In the genomic region with DNA sequence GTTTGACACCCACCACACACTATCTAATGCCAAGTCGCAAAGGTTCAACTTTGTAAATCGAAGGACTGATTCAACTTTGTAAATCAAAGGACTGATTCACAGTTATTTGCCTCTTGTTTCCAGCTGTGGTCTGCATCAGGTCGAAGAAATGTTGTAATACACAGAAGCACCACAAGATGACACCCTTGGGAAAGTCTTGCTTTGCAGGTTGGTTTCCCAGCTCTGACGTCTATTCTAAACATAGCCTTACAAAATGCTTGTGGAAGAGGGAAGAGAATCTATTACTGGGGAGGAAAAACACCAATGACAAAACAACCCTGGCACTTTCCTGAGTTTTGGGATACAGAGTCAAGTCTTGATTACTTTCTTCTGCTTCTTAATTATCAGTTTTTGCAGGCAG, we compare ENCODE assay signal across 9 cellular contexts. TPM values are rescaled to one million over a fixed set of nuclear protein-coding genes. Genes with fewer than 3 reads are reported as not detected.
DNase-seq lines count a peak whose midpoint lies in the region; ATAC-seq and TF ChIP-seq lines count a peak whose summit lies in the region.
"Had no signal": no experiment of that assay in that cellular context is flagged by ENCODE, and none has a peak within 500 bp of the region (broad histone marks: within the 10 kb centered on the region; RNA-seq: fewer than 3 reads in every experiment).

No MANE protein-coding gene starts in this region.

- H2BK15ac ChIP-seq in IMR-90 (ENCODE audit: low read depth, low read length): no peak overlapping the region

- H4K91ac ChIP-seq in IMR-90 (ENCODE audit: insufficient read depth, low read depth, low read length): no peak overlapping the region

- no peak overlapping the region for H3K14ac ChIP-seq in IMR-90 (replicated peaks; ENCODE audit: low read depth, low read length)

- TF ChIP-seq RAD21 in IMR-90 (IDR thresholded peaks at IDR 0.05; ENCODE audit: low read length): peak; percentile 86

- no peaks in the 10 kb centered on the region for H3K79me2 ChIP-seq in OCI-LY3 (ENCODE audit: low read length)

- TF ChIP-seq CTCF in CD14-positive monocyte (IDR thresholded peaks at IDR 0.05) (peak; percentile 72), IMR-90 (conservative IDR thresholded peaks at IDR 0.05; ENCODE audit: low read depth, low read length) (peak; percentile 83), OCI-LY3 (IDR thresholded peaks at IDR 0.05; ENCODE audit: low read depth, low read length) (peak; percentile 82), progenitor cell of endocrine pancreas (IDR thresholded peaks at IDR 0.05; ENCODE audit: unreplicated experiment) (peak; percentile 83)

- no peak overlapping the region for H3K4me3 ChIP-seq in IMR-90 (ENCODE audit: insufficient read depth, low read depth, low read length)
- H3K4me3 ChIP-seq in OCI-LY3 (ENCODE audit: low read length): peak overlapping the region; percentile 34

- POLR2A ChIA-PET in IMR-90 (lab: Charles Lee; ENCODE audit: unreplicated experiment): no interaction called here

- H4K20me1 ChIP-seq in IMR-90 (ENCODE audit: insufficient read depth, low read length) (no peaks in the 10 kb centered on the region), OCI-LY3 (ENCODE audit: insufficient read depth, low read length) (no peaks in the 10 kb centered on the region)

- H2AFZ ChIP-seq in IMR-90 (replicated peaks; ENCODE audit: low read length, poor library complexity): no peak overlapping the region
- no peak overlapping the region for H2AFZ ChIP-seq in OCI-LY3 (ENCODE audit: low read depth, low read length)

- dilution Hi-C loops in IMR-90 (cut with HindIII; ENCODE audit: low sequenced_read_pairs, unreplicated experiment): no loop called here

- H3K36me3 Mint-ChIP-seq in CD14-positive monocyte (no peaks in the 10 kb centered on the region), progenitor cell of endocrine pancreas (ENCODE audit: insufficient read depth) (no peaks in the 10 kb centered on the region)

- ATAC-seq in GM18858 (IDR thresholded peaks at IDR 0.05; ENCODE audit: unreplicated experiment): peak; percentile 69
- peak; percentile 93 for ATAC-seq in IMR-90 (ENCODE audit: low read depth)
- ATAC-seq in HG03039 (IDR thresholded peaks at IDR 0.05; ENCODE audit: unreplicated experiment): no peak

- no peak overlapping the region for H4K5ac ChIP-seq in IMR-90 (ENCODE audit: low read depth, low read length)

- H3K79me1 ChIP-seq in IMR-90 (ENCODE audit: low read depth in 1 of 2, low read length in 2 of 2): no peaks in the 10 kb centered on the region

- no peak overlapping the region for H3K56ac ChIP-seq in IMR-90 (ENCODE audit: extremely low read depth, insufficient read depth, low read length)

- WGBS in IMR-90 (ENCODE audit: extremely low coverage in 2 of 2, insufficient read length in 1 of 2), 2 experiments: no CpG with 5 or more reads among the region's 4 CpGs

- no peaks in the 10 kb centered on the region for H3K36me3 ChIP-seq in IMR-90 (ENCODE audit: control insufficient read depth, insufficient read depth, low read length)
- H3K36me3 ChIP-seq in OCI-LY3 (replicated peaks; ENCODE audit: low read depth, low read length): no peaks in the 10 kb centered on the region

- in situ Hi-C loops in IMR-90 (cut with MboI; ENCODE audit: low sequenced_read_pairs): loop anchor here (25.0 kb wide), 1 partner anchor 742 kb away; no protein-coding TSS in a partner anchor

- H3K4me2 ChIP-seq in IMR-90 (ENCODE audit: low read depth, low read length) (no peak overlapping the region), OCI-LY3 (ENCODE audit: low read length) (peak overlapping the region; percentile 53)

- DNase-seq in CD14-positive monocyte (ENCODE audit: low spot score) (peak; percentile 47), IMR-90 (peak; percentile 82), globus pallidus (ENCODE audit: low spot score) (peak; percentile 54), progenitor cell of endocrine pancreas (ENCODE audit: low spot score, unreplicated experiment) (peak; percentile 34)
- peak; percentile 15 for DNase-seq in activated naive CD4-positive, alpha-beta T cell treated with anti-CD3 and anti-CD28 coated beads, Interleukin-2, amount 50 U/mL, for 16 hours

- BruUV-seq in IMR-90 (replicated peaks; lab: Mats Ljungman, UMichigan): no TSS peak

- H3K27ac ChIP-seq in IMR-90 (ENCODE audit: insufficient read depth, low read length): no peak overlapping the region
- H3K27ac ChIP-seq in OCI-LY3 (ENCODE audit: low read length): no peak overlapping the region

- H3K23ac ChIP-seq in IMR-90 (ENCODE audit: low read depth, low read length): no peak overlapping the region

- peaks cover 27% of the 10 kb centered on the region for H3K27me3 ChIP-seq in IMR-90 (ENCODE audit: control insufficient read depth, insufficient read depth, low read length)
- peaks cover 9% of the 10 kb centered on the region; the same call in 1 of the 2 replicates for H3K27me3 ChIP-seq in OCI-LY3 (ENCODE audit: low read depth, low read length)

- no peak overlapping the region for H4K8ac ChIP-seq in IMR-90 (ENCODE audit: low read depth in 2 of 2, low read length in 2 of 2)

- H3K18ac ChIP-seq in IMR-90 (ENCODE audit: low read depth, low read length): no peak overlapping the region

- no peaks in the 10 kb centered on the region for H3K4me1 ChIP-seq in IMR-90 (ENCODE audit: control insufficient read depth, insufficient read depth, low read length)
- peaks cover 23% of the 10 kb centered on the region for H3K4me1 ChIP-seq in OCI-LY3 (ENCODE audit: low read length)

- no peak overlapping the region for H2AK5ac ChIP-seq in IMR-90 (ENCODE audit: low read depth, low read length)

- H2BK5ac ChIP-seq in IMR-90 (ENCODE audit: low read depth, low read length, poor library complexity, severe bottlenecking): no peak overlapping the region

- H3K4me1 Mint-ChIP-seq in CD14-positive monocyte: peaks cover 5% of the 10 kb centered on the region
- H3K4me1 Mint-ChIP-seq in progenitor cell of endocrine pancreas (ENCODE audit: low read depth): no peaks in the 10 kb centered on the region

- H3K9ac ChIP-seq in IMR-90 (ENCODE audit: low read depth, low read length) (no peak overlapping the region), OCI-LY3 (ENCODE audit: low read length) (no peak overlapping the region)

- H3K9me3 ChIP-seq in IMR-90 (ENCODE audit: control insufficient read depth, insufficient read depth, low read length): no peaks in the 10 kb centered on the region
- no peaks in the 10 kb centered on the region for H3K9me3 ChIP-seq in OCI-LY3 (ENCODE audit: insufficient read depth, low read length)

- intact Hi-C loops in CD14-positive monocyte (cut with micrococcal nuclease): loop anchor here (2.0 to 5.0 kb wide), 2 partner anchors 102 to 103 kb away; no protein-coding TSS in a partner anchor
- intact Hi-C loops in IMR-90 (cut with micrococcal nuclease): loop anchor here (1.0 to 5.0 kb wide), 6 partner anchors 69 to 749 kb away; partner anchors contain the start of genes PDK3 and POLA1

- H2BK20ac ChIP-seq in IMR-90 (ENCODE audit: low read depth, low read length): no peak overlapping the region

- H3K27me3 Mint-ChIP-seq in CD14-positive monocyte (ENCODE audit: low read depth in 3 of 3): peaks cover 0 to 21% (median 0%) of the 10 kb centered on the region in 3 donors
- peaks cover 40% of the 10 kb centered on the region for H3K27me3 Mint-ChIP-seq in progenitor cell of endocrine pancreas

- H3K9me1 ChIP-seq in IMR-90 (ENCODE audit: insufficient read depth, low read length): no peaks in the 10 kb centered on the region

- CTCF ChIA-PET in IMR-90 (lab: Yijun Ruan, JAX): interaction anchor here (0.7 to 1.4 kb wide), 7 partner anchors 8 to 316 kb away, joined by 3 to 9 read pairs (median 3); no protein-coding TSS in a partner anchor

- no peak overlapping the region for H2AK9ac ChIP-seq in IMR-90 (replicated peaks; ENCODE audit: low read depth, low read length, poor library complexity)

- no peak overlapping the region for H2BK120ac ChIP-seq in IMR-90 (ENCODE audit: low read depth, low read length)

- H3K9me3 Mint-ChIP-seq in CD14-positive monocyte: no peaks in the 10 kb centered on the region
- no peaks in the 10 kb centered on the region for H3K9me3 Mint-ChIP-seq in progenitor cell of endocrine pancreas (ENCODE audit: low read depth)

- no peak for TF ChIP-seq POLR2A in IMR-90 (IDR thresholded peaks at IDR 0.05; ENCODE audit: low read depth, low read length)

- H3K4ac ChIP-seq in IMR-90 (ENCODE audit: low read depth, low read length): no peak overlapping the region

- H3K27ac Mint-ChIP-seq in CD14-positive monocyte (no peak overlapping the region), progenitor cell of endocrine pancreas (no peak overlapping the region)

- no peak overlapping the region for H3K4me3 Mint-ChIP-seq in CD14-positive monocyte
- no peak overlapping the region for H3K4me3 Mint-ChIP-seq in progenitor cell of endocrine pancreas (ENCODE audit: low read depth)

TF ChIP-seq in IMR-90, 13 proteins besides CTCF, POLR2A, EP300 and RAD21:
- peak; percentile 66 for TF ChIP-seq SMC3 (IDR thresholded peaks at IDR 0.05; ENCODE audit: low read depth, low read length)
- no peak for TF ChIP-seq MAFK (IDR thresholded peaks at IDR 0.05; ENCODE audit: low read depth, low read length)
- 0 out of 2 replicates have a peak, but pooled peaks have one; percentile 59 for TF ChIP-seq CEBPB (IDR thresholded peaks at IDR 0.05; ENCODE audit: low read depth, low read length)

RNA-seq across cellular contexts. Expression of gene SUPT20HL1, which starts 35.3 kb away (rescaled TPM):
- polyA plus RNA-seq in CD14-positive monocyte (not detected), IMR-90 (2012; rRNA removed) (not detected in 2 replicates)
- total RNA-seq in IMR-90 (2012; rRNA removed) (not detected in 2 replicates), progenitor cell of endocrine pancreas (not detected in 2 replicates)
- not detected in 2 replicates for polyA plus RNA-seq in IMR-90 (2012; cell fraction: cytosol; rRNA removed)
- polyA plus RNA-seq in IMR-90 (2012; cell fraction: nucleus; rRNA removed; ENCODE audit: low replicate concordance): not detected in 2 replicates
- total RNA-seq: T-helper 1 cell treated with Interleukin-12 subunit alpha and Interleukin-12 subunit beta and Interleukin-4 antibody, amounts not matched to agents 30 ng/mL and 1 ng/mL, for 36 hours had no signal

Comparison
In these comparisons a context has a peak if more than half of its experiments do, and no peak if none do; other contexts are left out.
1. DNase-seq: peak in every context shown above with its lines; median percentile 82 in IMR-90; 54 in globus pallidus; 47 in CD14-positive monocyte; 34 in progenitor cell of endocrine pancreas; 15 in activated naive CD4-positive, alpha-beta T cell treated with anti-CD3 and anti-CD28 coated beads, Interleukin-2, amount 50 U/mL, for 16 hours.